ENCODE assay signal across 9 cellular contexts in the genomic region with DNA sequence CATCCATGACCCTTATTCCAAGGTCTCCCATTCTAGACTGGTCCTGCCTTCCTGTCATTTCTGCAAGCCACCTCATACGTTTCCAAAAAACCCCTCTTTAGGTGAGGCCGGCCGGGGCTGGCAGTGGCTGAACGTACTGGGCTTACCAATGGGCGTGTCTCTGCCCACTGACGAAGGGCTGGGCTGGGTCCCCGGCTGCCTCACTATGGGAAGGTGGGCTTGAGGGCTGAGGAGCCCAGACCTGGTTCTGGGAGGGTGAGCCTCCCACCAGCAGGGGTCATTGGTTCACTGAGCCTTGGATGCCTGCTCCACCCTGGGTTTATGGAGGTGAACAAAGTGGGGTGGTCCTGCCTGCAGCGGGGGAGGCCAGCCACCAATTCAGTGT. TPM values are rescaled to one million over a fixed set of nuclear protein-coding genes. Genes with fewer than 3 reads are reported as not detected.
DNase-seq lines count a peak whose midpoint lies in the region; ATAC-seq and TF ChIP-seq lines count a peak whose summit lies in the region.
"Had no signal": no experiment of that assay in that cellular context is flagged by ENCODE, and none has a peak within 500 bp of the region (broad histone marks: within the 10 kb centered on the region; RNA-seq: fewer than 3 reads in every experiment).

No MANE protein-coding gene starts in this region.

- ATAC-seq in SK-N-SH treated with all-trans-retinoic acid at 6 μM for 48 hours (peak; percentile 14; the same call in 1 of the 3 replicates), gastroesophageal sphincter (no peak)

- TF ChIP-seq EP300 in gastroesophageal sphincter (IDR thresholded peaks at IDR 0.05) (no peak), stomach (IDR thresholded peaks at IDR 0.05) (no peak)

- TF ChIP-seq CTCF in GM13976 (IDR thresholded peaks at IDR 0.05; ENCODE audit: borderline replicate concordance, control extremely low read depth, extremely low read depth, insufficient read depth, missing control alignments) (peak; percentile 12), gastroesophageal sphincter (IDR thresholded peaks at IDR 0.05) (peak in 1 of 4 experiments; percentile 28), stomach (IDR thresholded peaks at IDR 0.05) (no peak)

- H3K27ac ChIP-seq in gastroesophageal sphincter, result peak overlapping the region in 3 of 4 donors; percentile 81 to 87 (median 82)
- peak overlapping the region in 4 of 5 donors; percentile 73 to 83 (median 76) for H3K27ac ChIP-seq in stomach

- H3K27me3 ChIP-seq in gastroesophageal sphincter, result no peaks in the 10 kb centered on the region
- H3K27me3 ChIP-seq in stomach, result no peaks in the 10 kb centered on the region
- H3K27me3 ChIP-seq: ascending aorta had no signal

- intact Hi-C loops in stomach (cut with DNase I; ENCODE audit: low total_unique reads), result no loop called here

- H3K36me3 ChIP-seq in gastroesophageal sphincter, result peaks cover 0 to 61% of the 10 kb centered on the region in 2 donors
- H3K36me3 ChIP-seq in stomach, result peaks cover 0 to 52% (median 47%) of the 10 kb centered on the region in 4 donors

- DNase-seq in GM13976 (ENCODE audit: low spot score), result peak; percentile 52
- DNase-seq in stomach, result no peak
- no peak for DNase-seq in NCI-H2171 (lab: John Stamatoyannopoulos, UW)
- DNase-seq in iPS-NIHi11 (ENCODE audit: low spot score), result no peak
- DNase-seq in stimulated activated naive CD4-positive, alpha-beta T cell (lab: John Stamatoyannopoulos, UW), result no peak
- DNase-seq: NCI-H2171 treated with DMSO at 0.1 percent for 48 hours had no signal

- TF ChIP-seq POLR2A in gastroesophageal sphincter (IDR thresholded peaks at IDR 0.05), result no peak
- no peak for TF ChIP-seq POLR2A in stomach (IDR thresholded peaks at IDR 0.05)

- H3K4me1 ChIP-seq in gastroesophageal sphincter, result peaks cover 0 to 28% (median 0%) of the 10 kb centered on the region in 3 donors
- peaks cover 28 to 43% (median 38%) of the 10 kb centered on the region in 4 donors for H3K4me1 ChIP-seq in stomach

- in situ Hi-C loops in GM13976 (cut with MboI; ENCODE audit: low sequenced_read_pairs, unreplicated experiment), result no loop called here

- H3K4me3 ChIP-seq in gastroesophageal sphincter, result no peak overlapping the region
- no peak overlapping the region for H3K4me3 ChIP-seq in stomach
- H3K4me3 ChIP-seq: ascending aorta had no signal

- no CpG with 5 or more reads among the region's 8 CpGs for WGBS in gastroesophageal sphincter (ENCODE audit: low coverage in 1 of 2), 2 donors
- WGBS in stomach, 5 donors, result 71 to 83% (median 80%) methylated on average over 1 to 8 of the region's 8 CpGs

- H3K9me3 ChIP-seq in gastroesophageal sphincter (no peaks in the 10 kb centered on the region), stomach (no peaks in the 10 kb centered on the region)
- H3K9me3 ChIP-seq: ascending aorta had no signal

TF ChIP-seq in SK-N-SH treated with all-trans-retinoic acid at 6 μM for 48 hours, 23 proteins besides CTCF, POLR2A, EP300 and RAD21 (continues in another document):
- TF ChIP-seq ESRRG (CRISPR knock-in tag; IDR thresholded peaks at IDR 0.05), result no peak
- TF ChIP-seq, protein P1, sequence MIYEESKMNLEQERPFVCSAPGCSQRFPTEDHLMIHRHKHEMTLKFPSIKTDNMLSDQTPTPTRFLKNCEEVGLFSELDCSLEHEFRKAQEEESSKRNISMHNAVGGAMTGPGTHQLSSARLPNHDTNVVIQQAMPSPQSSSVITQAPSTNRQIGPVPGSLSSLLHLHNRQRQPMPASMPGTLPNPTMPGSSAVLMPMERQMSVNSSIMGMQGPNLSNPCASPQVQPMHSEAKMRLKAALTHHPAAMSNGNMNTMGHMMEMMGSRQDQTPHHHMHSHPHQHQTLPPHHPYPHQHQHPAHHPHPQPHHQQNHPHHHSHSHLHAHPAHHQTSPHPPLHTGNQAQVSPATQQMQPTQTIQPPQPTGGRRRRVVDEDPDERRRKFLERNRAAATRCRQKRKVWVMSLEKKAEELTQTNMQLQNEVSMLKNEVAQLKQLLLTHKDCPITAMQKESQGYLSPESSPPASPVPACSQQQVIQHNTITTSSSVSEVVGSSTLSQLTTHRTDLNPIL (CRISPR knock-in tag; IDR thresholded peaks at IDR 0.05; ENCODE audit: low read depth), result no peak
- no peak for TF ChIP-seq SNAI2 (CRISPR knock-in tag; IDR thresholded peaks at IDR 0.05)
- TF ChIP-seq TOX (CRISPR knock-in tag; IDR thresholded peaks at IDR 0.05; ENCODE audit: borderline replicate concordance), result no peak
- TF ChIP-seq ISL1 (CRISPR knock-in tag; IDR thresholded peaks at IDR 0.05), result no peak
- TF ChIP-seq, protein P2, sequence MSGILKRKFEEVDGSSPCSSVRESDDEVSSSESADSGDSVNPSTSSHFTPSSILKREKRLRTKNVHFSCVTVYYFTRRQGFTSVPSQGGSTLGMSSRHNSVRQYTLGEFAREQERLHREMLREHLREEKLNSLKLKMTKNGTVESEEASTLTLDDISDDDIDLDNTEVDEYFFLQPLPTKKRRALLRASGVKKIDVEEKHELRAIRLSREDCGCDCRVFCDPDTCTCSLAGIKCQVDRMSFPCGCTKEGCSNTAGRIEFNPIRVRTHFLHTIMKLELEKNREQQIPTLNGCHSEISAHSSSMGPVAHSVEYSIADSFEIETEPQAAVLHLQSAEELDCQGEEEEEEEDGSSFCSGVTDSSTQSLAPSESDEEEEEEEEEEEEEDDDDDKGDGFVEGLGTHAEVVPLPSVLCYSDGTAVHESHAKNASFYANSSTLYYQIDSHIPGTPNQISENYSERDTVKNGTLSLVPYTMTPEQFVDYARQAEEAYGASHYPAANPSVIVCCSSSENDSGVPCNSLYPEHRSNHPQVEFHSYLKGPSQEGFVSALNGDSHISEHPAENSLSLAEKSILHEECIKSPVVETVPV (CRISPR knock-in tag; IDR thresholded peaks at IDR 0.05), result no peak
- no peak for TF ChIP-seq ZNF8 (CRISPR knock-in tag; IDR thresholded peaks at IDR 0.05)
- TF ChIP-seq, protein P3, sequence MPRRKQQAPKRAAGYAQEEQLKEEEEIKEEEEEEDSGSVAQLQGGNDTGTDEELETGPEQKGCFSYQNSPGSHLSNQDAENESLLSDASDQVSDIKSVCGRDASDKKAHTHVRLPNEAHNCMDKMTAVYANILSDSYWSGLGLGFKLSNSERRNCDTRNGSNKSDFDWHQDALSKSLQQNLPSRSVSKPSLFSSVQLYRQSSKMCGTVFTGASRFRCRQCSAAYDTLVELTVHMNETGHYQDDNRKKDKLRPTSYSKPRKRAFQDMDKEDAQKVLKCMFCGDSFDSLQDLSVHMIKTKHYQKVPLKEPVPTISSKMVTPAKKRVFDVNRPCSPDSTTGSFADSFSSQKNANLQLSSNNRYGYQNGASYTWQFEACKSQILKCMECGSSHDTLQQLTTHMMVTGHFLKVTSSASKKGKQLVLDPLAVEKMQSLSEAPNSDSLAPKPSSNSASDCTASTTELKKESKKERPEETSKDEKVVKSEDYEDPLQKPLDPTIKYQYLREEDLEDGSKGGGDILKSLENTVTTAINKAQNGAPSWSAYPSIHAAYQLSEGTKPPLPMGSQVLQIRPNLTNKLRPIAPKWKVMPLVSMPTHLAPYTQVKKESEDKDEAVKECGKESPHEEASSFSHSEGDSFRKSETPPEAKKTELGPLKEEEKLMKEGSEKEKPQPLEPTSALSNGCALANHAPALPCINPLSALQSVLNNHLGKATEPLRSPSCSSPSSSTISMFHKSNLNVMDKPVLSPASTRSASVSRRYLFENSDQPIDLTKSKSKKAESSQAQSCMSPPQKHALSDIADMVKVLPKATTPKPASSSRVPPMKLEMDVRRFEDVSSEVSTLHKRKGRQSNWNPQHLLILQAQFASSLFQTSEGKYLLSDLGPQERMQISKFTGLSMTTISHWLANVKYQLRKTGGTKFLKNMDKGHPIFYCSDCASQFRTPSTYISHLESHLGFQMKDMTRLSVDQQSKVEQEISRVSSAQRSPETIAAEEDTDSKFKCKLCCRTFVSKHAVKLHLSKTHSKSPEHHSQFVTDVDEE (CRISPR knock-in tag; IDR thresholded peaks at IDR 0.05), result no peak
- TF ChIP-seq ARNTL (CRISPR knock-in tag; IDR thresholded peaks at IDR 0.05; ENCODE audit: borderline replicate concordance, low read depth), result no peak
- no peak for TF ChIP-seq ZC3H10 (CRISPR knock-in tag; IDR thresholded peaks at IDR 0.05)
- no peak for TF ChIP-seq ZFP30 (CRISPR knock-in tag; IDR thresholded peaks at IDR 0.05)
- no peak for TF ChIP-seq ZNF565 (CRISPR knock-in tag; conservative IDR thresholded peaks at IDR 0.05; ENCODE audit: low read depth)
- TF ChIP-seq PPARA (CRISPR knock-in tag; IDR thresholded peaks at IDR 0.05; ENCODE audit: borderline replicate concordance), result no peak
- TF ChIP-seq ZFP3 (CRISPR knock-in tag; IDR thresholded peaks at IDR 0.05), result no peak
- TF ChIP-seq, protein P4, sequence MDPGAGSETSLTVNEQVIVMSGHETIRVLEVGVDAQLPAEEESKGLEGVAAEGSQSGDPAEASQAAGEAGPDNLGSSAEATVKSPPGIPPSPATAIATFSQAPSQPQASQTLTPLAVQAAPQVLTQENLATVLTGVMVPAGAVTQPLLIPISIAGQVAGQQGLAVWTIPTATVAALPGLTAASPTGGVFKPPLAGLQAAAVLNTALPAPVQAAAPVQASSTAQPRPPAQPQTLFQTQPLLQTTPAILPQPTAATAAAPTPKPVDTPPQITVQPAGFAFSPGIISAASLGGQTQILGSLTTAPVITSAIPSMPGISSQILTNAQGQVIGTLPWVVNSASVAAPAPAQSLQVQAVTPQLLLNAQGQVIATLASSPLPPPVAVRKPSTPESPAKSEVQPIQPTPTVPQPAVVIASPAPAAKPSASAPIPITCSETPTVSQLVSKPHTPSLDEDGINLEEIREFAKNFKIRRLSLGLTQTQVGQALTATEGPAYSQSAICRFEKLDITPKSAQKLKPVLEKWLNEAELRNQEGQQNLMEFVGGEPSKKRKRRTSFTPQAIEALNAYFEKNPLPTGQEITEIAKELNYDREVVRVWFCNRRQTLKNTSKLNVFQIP (CRISPR knock-in tag; IDR thresholded peaks at IDR 0.05; ENCODE audit: borderline replicate concordance, low read depth), result no peak

RNA-seq across cellular contexts. Expression of a gene that starts 19.9 kb away (rescaled TPM):
- total RNA-seq in gastroesophageal sphincter (10 to 100 TPM in 1 of 4 donors, 1 to 10 TPM in 3; 1.9 to 12.0 (median 4.0) TPM), stomach (10 to 100 TPM in 1 of 5 donors, 1 to 10 TPM in 4; 1.4 to 58.3 (median 3.1) TPM)
- polyA plus RNA-seq in stomach, result 1 to 10 TPM; 2.7 to 3.5 (median 2.7) TPM

RNA-seq across cellular contexts. Expression of a gene that starts 45.4 kb away (rescaled TPM):
- total RNA-seq in gastroesophageal sphincter, result 10 to 100 TPM; 48.4 to 66.0 (median 63.3) TPM
- 100 to 1,000 TPM in 1 of 5 donors, 10 to 100 TPM in 3, 1 to 10 TPM in 1; 9.3 to 120 (median 24.1) TPM for total RNA-seq in stomach
- 10 to 100 TPM; 53.5 to 67.0 (median 66.0) TPM for polyA plus RNA-seq in stomach
